ENCODE assay signal across 9 cellular contexts in the genomic region with DNA sequence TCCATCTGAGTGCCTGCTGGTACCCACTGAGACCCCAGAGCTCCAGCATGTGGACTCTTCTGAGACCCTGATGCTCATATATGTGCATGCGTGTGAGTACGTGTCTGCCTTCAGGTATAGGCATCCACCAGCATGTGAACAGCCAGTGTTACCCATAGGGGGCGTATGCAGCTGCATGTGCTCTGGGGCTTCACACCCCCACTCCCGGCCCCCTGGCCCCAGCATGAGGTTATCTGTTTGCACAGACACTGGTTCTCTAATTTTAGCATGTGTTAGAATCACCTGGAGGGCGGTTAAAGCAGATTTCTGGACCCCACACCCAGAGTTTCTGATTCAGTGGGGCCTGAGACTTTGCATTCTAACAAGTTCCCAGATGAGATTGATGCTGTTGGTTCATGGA. TPM values are rescaled to one million over a fixed set of nuclear protein-coding genes. Genes with fewer than 3 reads are reported as not detected.
DNase-seq lines count a peak whose midpoint lies in the region; ATAC-seq, FAIRE-seq and TF ChIP-seq lines count a peak whose summit lies in the region.
"Had no signal": no experiment of that assay in that cellular context is flagged by ENCODE, and none has a peak within 500 bp of the region (broad histone marks: within the 10 kb centered on the region; RNA-seq: fewer than 3 reads in every experiment).

No MANE protein-coding gene starts in this region.

- H3K4me3 Mint-ChIP-seq in stimulated activated naive B cell treated with anti-CD40 and anti-IgM and Interleukin-4, amounts not matched to agents 10 μg/mL and 1 μg/mL and 100 μg/mL, for 72 hours: no peak overlapping the region
- H3K4me3 Mint-ChIP-seq: stimulated activated naive CD8-positive, alpha-beta T cell treated with anti-CD3 and anti-CD28 coated beads, Interleukin-15, Interleukin-2, amounts not matched to agents 100 ng/mL and 50 ng/mL, for 24 hours had no signal

- intact Hi-C loops in HCT116 (cut with micrococcal nuclease): no loop called here

- H3K36me3 ChIP-seq in HCT116 (ENCODE audit: control insufficient read depth in 1 of 2, insufficient read depth in 2 of 2, low read length in 2 of 2): no peaks in the 10 kb centered on the region

- POLR2A ChIA-PET in AG04449 (lab: Yijun Ruan, JAX) (interaction anchor here (1.1 kb wide), 1 partner anchor 93 kb away, joined by 8 read pairs; the partner anchor contains the start of gene RNU5B-1), HCT116 (lab: Charles Lee) (interaction anchor here (1.4 kb wide), 1 partner anchor 93 kb away, joined by 4 read pairs; the partner anchor contains the start of gene RNU5B-1)

- H3K4me3 ChIP-seq in AG04449 (ENCODE audit: low read depth, low read length) (no peak overlapping the region), HCT116 (replicated peaks in 1 of 2; ENCODE audit: low read depth in 1 of 2, low read length in 2 of 2) (no peak overlapping the region)

- H3K9me2 ChIP-seq in HCT116 (ENCODE audit: insufficient read depth): 0 out of 2 replicates have a peak, but pooled peaks cover 2% of the 10 kb centered on the region

- CTCF ChIA-PET in AG04449 (lab: Yijun Ruan, JAX): interaction anchor here (1.0 to 1.8 kb wide), 4 partner anchors 9 to 59 kb away, joined by 3 to 6 read pairs (median 5); no protein-coding TSS in a partner anchor
- CTCF ChIA-PET in HCT116 (lab: Charles Lee): interaction anchor here (1.8 kb wide), 1 partner anchor 11 kb away, joined by 7 read pairs; no protein-coding TSS in a partner anchor

- ATAC-seq in HCT116 (peak; percentile 89), esophagus mucosa (no peak)
- ATAC-seq in stimulated activated naive B cell treated with anti-CD40 and anti-IgM and Interleukin-4, amounts not matched to agents 10 μg/mL and 1 μg/mL and 100 μg/mL, for 72 hours (replicated peaks): peak; percentile 70 to 78

- no peak for FAIRE-seq in HTR-8/SVneo (lab: Jason Lieb, UNC)

- RAD21 ChIA-PET in HCT116 (lab: Charles Lee; ENCODE audit: low non-redundant PET in 1 of 2, low total read pairs in 2 of 2, uncharacterized antibody in 2 of 2, unreplicated experiment in 2 of 2): no interaction called here

- H3K4me1 Mint-ChIP-seq in stimulated activated naive B cell treated with anti-CD40 and anti-IgM and Interleukin-4, amounts not matched to agents 10 μg/mL and 1 μg/mL and 100 μg/mL, for 72 hours: peaks cover 0 to 5% of the 10 kb centered on the region in 2 donors

- no peak for TF ChIP-seq POLR2A in HCT116 (IDR thresholded peaks at IDR 0.05; ENCODE audit: borderline replicate concordance, extremely low read depth, insufficient read depth, insufficient read length)

- no peak overlapping the region for H3K27ac Mint-ChIP-seq in stimulated activated naive B cell treated with anti-CD40 and anti-IgM and Interleukin-4, amounts not matched to agents 10 μg/mL and 1 μg/mL and 100 μg/mL, for 72 hours
- H3K27ac Mint-ChIP-seq: stimulated activated naive CD8-positive, alpha-beta T cell treated with anti-CD3 and anti-CD28 coated beads, Interleukin-15, Interleukin-2, amounts not matched to agents 100 ng/mL and 50 ng/mL, for 24 hours had no signal

- peaks cover 2 to 8% of the 10 kb centered on the region in 2 experiments; a peak in 1 of 4 replicates for H3K4me1 ChIP-seq in HCT116 (ENCODE audit: control insufficient read depth in 1 of 2, insufficient read depth in 2 of 2, low read length in 2 of 2)

- no peak overlapping the region for H2AFZ ChIP-seq in HCT116 (ENCODE audit: low read depth, low read length, poor library complexity, severe bottlenecking)

- peaks cover 0 to 2% of the 10 kb centered on the region in 2 donors for H3K27me3 Mint-ChIP-seq in stimulated activated naive B cell treated with anti-CD40 and anti-IgM and Interleukin-4, amounts not matched to agents 10 μg/mL and 1 μg/mL and 100 μg/mL, for 72 hours
- H3K27me3 Mint-ChIP-seq: stimulated activated naive CD8-positive, alpha-beta T cell treated with anti-CD3 and anti-CD28 coated beads, Interleukin-15, Interleukin-2, amounts not matched to agents 100 ng/mL and 50 ng/mL, for 24 hours had no signal

- H3K9me3 ChIP-seq in HCT116 (ENCODE audit: control insufficient read depth in 1 of 2, insufficient read depth in 1 of 2, low read depth in 1 of 2, low read length in 2 of 2): no peaks in the 10 kb centered on the region

- H3K9ac ChIP-seq in HCT116 (ENCODE audit: low read length): no peak overlapping the region

- no peaks in the 10 kb centered on the region for H3K27me3 ChIP-seq in HCT116 (ENCODE audit: insufficient read depth, low read length)

- no peak; the same call in 1 of the 2 replicates for TF ChIP-seq RAD21 in HCT116 (IDR thresholded peaks at IDR 0.05; ENCODE audit: low read depth)

- no peak overlapping the region for H3K27ac ChIP-seq in HCT116 (ENCODE audit: low read depth, low read length)

- no peaks in the 10 kb centered on the region for H3K9me3 Mint-ChIP-seq in stimulated activated naive B cell treated with anti-CD40 and anti-IgM and Interleukin-4, amounts not matched to agents 10 μg/mL and 1 μg/mL and 100 μg/mL, for 72 hours
- H3K9me3 Mint-ChIP-seq: stimulated activated naive CD8-positive, alpha-beta T cell treated with anti-CD3 and anti-CD28 coated beads, Interleukin-15, Interleukin-2, amounts not matched to agents 100 ng/mL and 50 ng/mL, for 24 hours had no signal

- no peak for DNase-seq in AG04449 (ENCODE audit: low read depth, low spot score)
- DNase-seq in HCT116 (ENCODE audit: low read depth, low spot score): no peak
- peak; percentile 2 to 31 for DNase-seq in activated CD4-positive, alpha-beta T cell treated with anti-CD3 and anti-CD28 coated beads, Interleukin-2, amount 50 U/mL, for 24 hours (ENCODE audit: low read depth in 1 of 2, low spot score in 1 of 2)
- DNase-seq in iPS DF 4.7 (ENCODE audit: extremely low read depth, low spot score): peak; percentile 14
- peak; percentile 11 for DNase-seq in stimulated activated naive B cell treated with anti-CD40 and anti-IgM and Interleukin-4, amounts not matched to agents 10 μg/mL and 1 μg/mL and 100 μg/mL, for 72 hours
- DNase-seq in HTR-8/SVneo (ENCODE audit: insufficient read length, low spot score): no peak
- DNase-seq in NCI-H187 treated with DMSO at 0.1 percent for 48 hours (lab: John Stamatoyannopoulos, UW): no peak

- no TSS peak for BruUV-seq in HCT116 (replicated peaks; lab: Mats Ljungman, UMichigan)

- peak; percentile 24 for TF ChIP-seq CTCF in AG04449 (IDR thresholded peaks at IDR 0.05; ENCODE audit: insufficient read depth, low read length, missing control alignments)
- TF ChIP-seq CTCF in HCT116 (IDR thresholded peaks at IDR 0.05 in 2 of 3, conservative IDR thresholded peaks at IDR 0.05 in 1 of 3; ENCODE audit: borderline replicate concordance in 1 of 3, insufficient read depth in 1 of 3, low read depth in 2 of 3, low read length in 2 of 3): peak; percentile 38 to 86 (median 83); a peak in 5 of 6 replicates

- no peaks in the 10 kb centered on the region for H4K20me1 ChIP-seq in HCT116 (ENCODE audit: insufficient read depth)

- H3K4me2 ChIP-seq in HCT116 (ENCODE audit: low read length): no peak overlapping the region

- H3K36me3 Mint-ChIP-seq in stimulated activated naive B cell treated with anti-CD40 and anti-IgM and Interleukin-4, amounts not matched to agents 10 μg/mL and 1 μg/mL and 100 μg/mL, for 72 hours: no peaks in the 10 kb centered on the region

- no peaks in the 10 kb centered on the region for H3K79me2 ChIP-seq in HCT116 (ENCODE audit: insufficient read depth, low read length)

TF ChIP-seq in HCT116, 20 proteins besides CTCF, POLR2A, EP300 and RAD21:
- TF ChIP-seq EZH2phosphoT487 (IDR thresholded peaks at IDR 0.05; ENCODE audit: borderline replicate concordance) (no peak), ZNF274 (IDR thresholded peaks at IDR 0.05; ENCODE audit: low read depth, low read length) (no peak), SP1 (IDR thresholded peaks at IDR 0.05; ENCODE audit: low read depth) (no peak), CBX3 (IDR thresholded peaks at IDR 0.05; ENCODE audit: low read depth) (peak; percentile 33; the same call in 1 of the 2 replicates), MAX (IDR thresholded peaks at IDR 0.05) (peak; percentile 84)

RNA-seq across cellular contexts. Expression of gene CILP, which starts 0.8 kb away (rescaled TPM):
- total RNA-seq in HCT116 (2021; ENCODE audit: unreplicated experiment) (not detected), esophagus mucosa (0.64 TPM)
- 0.01 and 0.04 TPM in 2 replicates for polyA plus RNA-seq in HCT116 (2012)

RNA-seq across cellular contexts. Expression of gene CLPX, which starts 27.0 kb away (rescaled TPM):
- total RNA-seq in HCT116 (2021; ENCODE audit: unreplicated experiment): 64.1 TPM
- polyA plus RNA-seq in HCT116 (2012): 35.8 and 42.8 TPM in 2 replicates
- 49.3 TPM for total RNA-seq in esophagus mucosa

Comparison
In these comparisons a context has a peak if more than half of its experiments do, and no peak if none do; other contexts are left out.
1. DNase-seq: peak in activated CD4-positive, alpha-beta T cell treated with anti-CD3 and anti-CD28 coated beads, Interleukin-2, amount 50 U/mL, for 24 hours (2 of 2), iPS DF 4.7 (single experiment) and stimulated activated naive B cell treated with anti-CD40 and anti-IgM and Interleukin-4, amounts not matched to agents 10 μg/mL and 1 μg/mL and 100 μg/mL, for 72 hours (single experiment); none in AG04449 (single experiment), HCT116 (single experiment), HTR-8/SVneo (single experiment) and NCI-H187 treated with DMSO at 0.1 percent for 48 hours (single experiment).